Comparison of ENCODE assay signal across 1 cellular context in the genomic region with DNA sequence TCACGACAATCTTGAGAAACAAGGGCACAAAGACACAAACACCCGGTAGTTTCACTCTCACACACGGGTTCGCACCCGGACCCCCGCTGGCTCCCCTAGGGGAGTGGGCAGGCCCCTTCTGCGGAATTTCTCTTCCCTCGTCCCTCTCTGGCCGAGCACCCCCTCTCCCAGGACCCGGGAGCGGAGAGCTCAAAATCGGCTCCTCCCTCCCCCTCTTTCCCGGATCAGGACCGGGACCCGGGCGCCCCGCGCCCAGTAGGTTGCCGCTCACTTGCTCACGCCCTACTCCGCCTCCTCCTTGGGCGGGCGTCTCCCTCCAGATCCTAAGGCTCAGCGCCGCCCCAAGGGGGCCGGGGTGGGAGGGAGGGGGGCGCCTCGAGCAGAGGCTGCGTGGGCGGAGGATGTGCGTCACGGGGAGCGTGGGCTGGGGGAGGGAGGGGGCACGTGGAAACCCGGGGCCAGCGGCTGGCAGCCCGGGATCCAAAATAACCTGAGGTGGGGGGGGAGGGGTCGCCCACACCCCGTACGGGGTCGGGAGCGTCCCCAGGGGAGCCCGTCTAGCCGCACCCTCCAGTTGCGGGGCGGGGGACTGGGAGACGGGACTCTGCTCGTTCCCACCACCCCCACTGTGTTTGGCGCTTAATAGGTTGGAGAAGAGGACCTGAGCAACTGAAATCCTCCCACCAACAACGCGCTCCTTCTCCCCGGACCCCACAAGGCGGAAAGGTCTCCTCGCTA.
TF ChIP-seq lines count a peak whose summit lies in the region.

No MANE protein-coding gene starts in this region.

TF ChIP-seq in HCT116, 20 proteins besides CTCF, POLR2A, EP300 and RAD21 (continued from another document):
- TF ChIP-seq, protein P1, sequence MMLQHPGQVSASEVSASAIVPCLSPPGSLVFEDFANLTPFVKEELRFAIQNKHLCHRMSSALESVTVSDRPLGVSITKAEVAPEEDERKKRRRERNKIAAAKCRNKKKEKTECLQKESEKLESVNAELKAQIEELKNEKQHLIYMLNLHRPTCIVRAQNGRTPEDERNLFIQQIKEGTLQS (IDR thresholded peaks at IDR 0.05) = no peak
- no peak for TF ChIP-seq CEBPB (IDR thresholded peaks at IDR 0.05; ENCODE audit: low read depth)
- peak; percentile 80 for TF ChIP-seq POLR2AphosphoS5 (IDR thresholded peaks at IDR 0.05; ENCODE audit: low read depth, low read length)
- TF ChIP-seq ELF1 (IDR thresholded peaks at IDR 0.05; ENCODE audit: borderline replicate concordance, low read depth) = no peak
